ENCODE assay signal across 26 cellular contexts in the genomic region with DNA sequence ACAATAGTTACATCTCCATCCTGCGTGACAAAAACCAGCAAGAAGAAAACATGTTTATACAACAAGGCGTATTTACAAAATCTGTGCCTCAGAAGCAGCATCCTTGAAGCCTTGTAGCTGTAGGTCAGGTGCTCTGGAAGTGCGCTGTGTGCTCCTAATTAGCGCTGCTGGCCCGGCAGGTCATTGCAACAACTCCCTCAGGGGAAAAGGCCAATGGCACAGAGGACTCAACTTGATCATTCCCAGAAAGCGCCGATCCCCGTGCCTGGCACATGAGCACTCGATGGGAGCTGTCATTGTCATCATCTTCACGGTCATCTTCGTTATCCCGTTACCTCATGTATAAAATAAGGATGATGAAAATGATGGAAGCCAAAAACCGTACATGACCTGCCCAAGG.
"Had no signal": no experiment of that assay in that cellular context is flagged by ENCODE, and none has a peak within 500 bp of the region (broad histone marks: within the 10 kb centered on the region; RNA-seq: fewer than 3 reads in every experiment).

No MANE protein-coding gene starts in this region.

- H3K9me3 ChIP-seq: colonic mucosa had no signal

- H3K27me3 ChIP-seq: brain microvascular endothelial cell, colonic mucosa had no signal

- FAIRE-seq: astrocyte, bronchial epithelial cell, endometrium, frontal cortex had no signal

- H3K4me3 ChIP-seq: colonic mucosa had no signal

- ATAC-seq: activated CD4-positive, CD25-positive, alpha-beta regulatory T cell treated with anti-CD3 and anti-CD28 coated beads, Interleukin-2, amount 50 U/mL, for 24 hours; activated CD8-positive, alpha-beta T cell treated with anti-CD3 and anti-CD28 coated beads for 36 hours; esophagus mucosa; T-helper 17 cell had no signal

- DNase-seq: activated B cell treated with CpG ODN at 0.5 μM for 24 hours; activated CD4-positive, alpha-beta T cell treated with anti-CD3 and anti-CD28 coated beads for 48 hours; activated CD4-positive, alpha-beta T cell treated with anti-CD3 and anti-CD28 coated beads, Interleukin-2, amount 50 U/mL, for 1 hour; activated CD4-positive, alpha-beta T cell treated with anti-CD3 and anti-CD28 coated beads, Interleukin-2, amount 50 U/mL, for 48 hours; activated CD8-positive, alpha-beta memory T cell treated with anti-CD3 and anti-CD28 coated beads for 24 hours; activated CD8-positive, alpha-beta T cell treated with anti-CD3 and anti-CD28 coated beads for 36 hours; activated gamma-delta T cell treated with Interleukin-2 at 50 U/mL for 16 hours; activated naive CD4-positive, alpha-beta T cell treated with anti-CD3 and anti-CD28 coated beads, Interleukin-2, amount 50 U/mL, for 16 hours; activated naive CD4-positive, alpha-beta T cell treated with Interleukin-2 at 50 U/mL for 16 hours; activated T-cell treated with anti-CD3 and anti-CD28 coated beads, Interleukin-2, amount 50 U/mL, for 48 hours; amniotic stem cell; anterior cingulate cortex; brain microvascular endothelial cell; colonic mucosa; effector CD8-positive, alpha-beta T cell; foreskin fibroblast; T-helper 1 cell; T-helper 17 cell; T1000; WERI-Rb-1 had no signal

- H3K4me1 ChIP-seq: colonic mucosa had no signal

- H3K36me3 ChIP-seq: colonic mucosa had no signal

- H3K27ac ChIP-seq: brain microvascular endothelial cell, colonic mucosa, WERI-Rb-1 had no signal
